In genomic region chr13:48750588-48751383, GRCh38 we compare ENCODE assay signal across 12 cellular contexts.
DNase-seq lines count a peak whose midpoint lies in the region; ATAC-seq lines count a peak whose summit lies in the region.
"Had no signal": no experiment of that assay in that cellular context is flagged by ENCODE, and none has a peak within 500 bp of the region (broad histone marks: within the 10 kb centered on the region; RNA-seq: fewer than 3 reads in every experiment).

No MANE protein-coding gene starts in this region.

- H3K9ac ChIP-seq in GM23248: peak overlapping the region; percentile 50; the same call in 1 of the 2 replicates

- H4K20me1 ChIP-seq in GM23248 (ENCODE audit: insufficient read depth): no peaks in the 10 kb centered on the region

- H3K36me3 ChIP-seq in GM23248 (ENCODE audit: low read depth): no peaks in the 10 kb centered on the region
- H3K36me3 ChIP-seq in CD8-positive, alpha-beta memory T cell (ENCODE audit: insufficient read depth, low read length): no peaks in the 10 kb centered on the region

- DNase-seq in GM23248: peak; percentile 76
- peak; percentile 34 for DNase-seq in kidney tubule cell (ENCODE audit: low spot score)
- DNase-seq in stimulated activated effector memory CD8-positive, alpha-beta T cell treated with anti-CD3 and anti-CD28 coated beads, Interleukin-12 subunit alpha, Interleukin-12 subunit beta, amount 100 ng/mL, for 72 hours (ENCODE audit: low spot score in 2 of 2): no peak
- no peak for DNase-seq in CD8-positive, alpha-beta memory T cell
- DNase-seq in immature natural killer cell: no peak
- no peak for DNase-seq in stimulated activated CD4-positive, alpha-beta T cell treated with anti-CD3 and anti-CD28 coated beads, Interleukin-1b, Interleukin-23, amount 100 ng/mL, for 48 hours
- no peak for DNase-seq in activated naive CD8-positive, alpha-beta T cell treated with anti-CD3 and anti-CD28 coated beads, Interleukin-2, amount 50 U/mL, for 24 hours
- DNase-seq: activated CD4-positive, alpha-beta T cell treated with anti-CD3 and anti-CD28 coated beads for 48 hours; activated naive CD4-positive, alpha-beta T cell treated with anti-CD3 and anti-CD28 coated beads, Interleukin-2, amount 50 U/mL, for 16 hours; NCI-H1092; SW 1271 had no signal

- H3K9me3 ChIP-seq in GM23248 (ENCODE audit: low read depth): no peaks in the 10 kb centered on the region
- H3K9me3 ChIP-seq in CD8-positive, alpha-beta memory T cell (ENCODE audit: low read length): no peaks in the 10 kb centered on the region

- POLR2A ChIA-PET in CD8-positive, alpha-beta memory T cell (lab: Charles Lee): no interaction called here

- peak overlapping the region; percentile 48 for H3K4me3 ChIP-seq in GM23248
- no peak overlapping the region for H3K4me3 ChIP-seq in CD8-positive, alpha-beta memory T cell (ENCODE audit: low read length)

- H3K4me1 Mint-ChIP-seq in stimulated activated effector memory CD8-positive, alpha-beta T cell treated with anti-CD3 and anti-CD28 coated beads, Interleukin-12 subunit alpha, Interleukin-12 subunit beta, amount 100 ng/mL, for 72 hours: peaks cover 39% of the 10 kb centered on the region
- H3K4me1 Mint-ChIP-seq in CD8-positive, alpha-beta memory T cell: peaks cover 9 to 20% (median 14%) of the 10 kb centered on the region in 3 donors
- peaks cover 0 to 4% of the 10 kb centered on the region in 2 donors for H3K4me1 Mint-ChIP-seq in immature natural killer cell
- H3K4me1 Mint-ChIP-seq in activated naive CD8-positive, alpha-beta T cell treated with anti-CD3 and anti-CD28 coated beads, Interleukin-2, amount 50 U/mL, for 24 hours: peaks cover 25% of the 10 kb centered on the region

- H3K27ac ChIP-seq in GM23248 (peak overlapping the region; percentile 63; the same call in 1 of the 2 replicates), cingulate gyrus (ENCODE audit: low read depth, low read length) (peak overlapping the region; percentile 20)
- H3K27ac ChIP-seq in CD8-positive, alpha-beta memory T cell (ENCODE audit: low read depth, low read length): no peak overlapping the region

- H3K36me3 Mint-ChIP-seq in stimulated activated effector memory CD8-positive, alpha-beta T cell treated with anti-CD3 and anti-CD28 coated beads, Interleukin-12 subunit alpha, Interleukin-12 subunit beta, amount 100 ng/mL, for 72 hours: peaks cover 6% of the 10 kb centered on the region
- peaks cover 0 to 10% (median 4%) of the 10 kb centered on the region in 3 donors for H3K36me3 Mint-ChIP-seq in CD8-positive, alpha-beta memory T cell
- H3K36me3 Mint-ChIP-seq in immature natural killer cell: peaks cover 0 to 9% (median 8%) of the 10 kb centered on the region in 3 donors
- H3K36me3 Mint-ChIP-seq in activated naive CD8-positive, alpha-beta T cell treated with anti-CD3 and anti-CD28 coated beads, Interleukin-2, amount 50 U/mL, for 24 hours (ENCODE audit: low read depth): no peaks in the 10 kb centered on the region

- peak overlapping the region; percentile 64 for H3K4me2 ChIP-seq in GM23248 (ENCODE audit: unreplicated experiment)

- 0 out of 2 replicates have a peak overlapping the region, but pooled peaks have one; percentile 17 for H2AFZ ChIP-seq in GM23248

- CTCF ChIA-PET in CD8-positive, alpha-beta memory T cell (lab: Charles Lee): interaction anchor here (1.0 to 2.2 kb wide), 4 partner anchors 17 to 31 kb away, joined by 3 to 13 read pairs (median 4); no protein-coding TSS in a partner anchor

- no peaks in the 10 kb centered on the region for H3K9me2 ChIP-seq in GM23248 (ENCODE audit: insufficient read depth)

- 55 to 60% methylated on average over 9 of the region's 9 CpGs for WGBS in GM23248 (ENCODE audit: low coverage in 1 of 2, low lambda C conversion rate in 2 of 2, missing lambda C conversion rate in 2 of 2), 2 experiments

- peaks cover 30% of the 10 kb centered on the region for H3F3A ChIP-seq in GM23248 (ENCODE audit: insufficient read depth)

- peaks cover 0 to 2% of the 10 kb centered on the region in 2 donors for H3K27me3 Mint-ChIP-seq in CD8-positive, alpha-beta memory T cell
- H3K27me3 Mint-ChIP-seq in immature natural killer cell (ENCODE audit: low read depth in 3 of 3): peaks cover 0 to 2% (median 2%) of the 10 kb centered on the region in 3 donors
- no peaks in the 10 kb centered on the region for H3K27me3 Mint-ChIP-seq in activated naive CD8-positive, alpha-beta T cell treated with anti-CD3 and anti-CD28 coated beads, Interleukin-2, amount 50 U/mL, for 24 hours

- peak overlapping the region; percentile 87 for H3K27ac Mint-ChIP-seq in stimulated activated effector memory CD8-positive, alpha-beta T cell treated with anti-CD3 and anti-CD28 coated beads, Interleukin-12 subunit alpha, Interleukin-12 subunit beta, amount 100 ng/mL, for 72 hours
- peak overlapping the region in 3 of 8 donors; percentile 31 to 74 (median 61) for H3K27ac Mint-ChIP-seq in CD8-positive, alpha-beta memory T cell
- H3K27ac Mint-ChIP-seq in immature natural killer cell: no peak overlapping the region
- H3K27ac Mint-ChIP-seq in activated naive CD8-positive, alpha-beta T cell treated with anti-CD3 and anti-CD28 coated beads, Interleukin-2, amount 50 U/mL, for 24 hours: no peak overlapping the region

- no peaks in the 10 kb centered on the region for H3K9me3 Mint-ChIP-seq in stimulated activated effector memory CD8-positive, alpha-beta T cell treated with anti-CD3 and anti-CD28 coated beads, Interleukin-12 subunit alpha, Interleukin-12 subunit beta, amount 100 ng/mL, for 72 hours
- H3K9me3 Mint-ChIP-seq in CD8-positive, alpha-beta memory T cell: peaks cover 0 to 11% (median 6%) of the 10 kb centered on the region in 5 donors
- peaks cover 0 to 10% (median 3%) of the 10 kb centered on the region in 6 donors for H3K9me3 Mint-ChIP-seq in immature natural killer cell
- H3K9me3 Mint-ChIP-seq in activated naive CD8-positive, alpha-beta T cell treated with anti-CD3 and anti-CD28 coated beads, Interleukin-2, amount 50 U/mL, for 24 hours: peaks cover 7% of the 10 kb centered on the region

- ATAC-seq in stimulated activated effector memory CD8-positive, alpha-beta T cell treated with anti-CD3 and anti-CD28 coated beads, Interleukin-12 subunit alpha, Interleukin-12 subunit beta, amount 100 ng/mL, for 72 hours: no peak
- ATAC-seq in activated naive CD8-positive, alpha-beta T cell treated with anti-CD3 and anti-CD28 coated beads, Interleukin-2, amount 50 U/mL, for 24 hours: no peak

- no peaks in the 10 kb centered on the region for H3K79me2 ChIP-seq in GM23248 (ENCODE audit: insufficient read depth)

- peaks cover 26% of the 10 kb centered on the region for H3K4me1 ChIP-seq in GM23248 (ENCODE audit: insufficient read depth)
- H3K4me1 ChIP-seq in CD8-positive, alpha-beta memory T cell (ENCODE audit: insufficient read depth, low read length): no peaks in the 10 kb centered on the region

- in situ Hi-C loops in GM23248 (cut with MboI): no loop called here

- peak overlapping the region; percentile 45 for H3K4me3 Mint-ChIP-seq in stimulated activated effector memory CD8-positive, alpha-beta T cell treated with anti-CD3 and anti-CD28 coated beads, Interleukin-12 subunit alpha, Interleukin-12 subunit beta, amount 100 ng/mL, for 72 hours
- no peak overlapping the region for H3K4me3 Mint-ChIP-seq in CD8-positive, alpha-beta memory T cell
- no peak overlapping the region for H3K4me3 Mint-ChIP-seq in immature natural killer cell
- H3K4me3 Mint-ChIP-seq in activated naive CD8-positive, alpha-beta T cell treated with anti-CD3 and anti-CD28 coated beads, Interleukin-2, amount 50 U/mL, for 24 hours: no peak overlapping the region

- H3K27me3 ChIP-seq in GM23248 (replicated peaks; ENCODE audit: insufficient read depth): no peaks in the 10 kb centered on the region
- H3K27me3 ChIP-seq in CD8-positive, alpha-beta memory T cell (ENCODE audit: insufficient read depth, low read length, poor library complexity, severe bottlenecking): no peaks in the 10 kb centered on the region

Comparison
In these comparisons a context has a peak if more than half of its experiments do, and no peak if none do; other contexts are left out.
1. DNase-seq: peak in GM23248 (single experiment) and kidney tubule cell (single experiment); none in stimulated activated effector memory CD8-positive, alpha-beta T cell treated with anti-CD3 and anti-CD28 coated beads, Interleukin-12 subunit alpha, Interleukin-12 subunit beta, amount 100 ng/mL, for 72 hours (0 of 2), CD8-positive, alpha-beta memory T cell (0 of 5), immature natural killer cell (0 of 3), stimulated activated CD4-positive, alpha-beta T cell treated with anti-CD3 and anti-CD28 coated beads, Interleukin-1b, Interleukin-23, amount 100 ng/mL, for 48 hours (single experiment) and activated naive CD8-positive, alpha-beta T cell treated with anti-CD3 and anti-CD28 coated beads, Interleukin-2, amount 50 U/mL, for 24 hours (single experiment).